Comparison of ENCODE assay signal across 8 cellular contexts in the genomic region with DNA sequence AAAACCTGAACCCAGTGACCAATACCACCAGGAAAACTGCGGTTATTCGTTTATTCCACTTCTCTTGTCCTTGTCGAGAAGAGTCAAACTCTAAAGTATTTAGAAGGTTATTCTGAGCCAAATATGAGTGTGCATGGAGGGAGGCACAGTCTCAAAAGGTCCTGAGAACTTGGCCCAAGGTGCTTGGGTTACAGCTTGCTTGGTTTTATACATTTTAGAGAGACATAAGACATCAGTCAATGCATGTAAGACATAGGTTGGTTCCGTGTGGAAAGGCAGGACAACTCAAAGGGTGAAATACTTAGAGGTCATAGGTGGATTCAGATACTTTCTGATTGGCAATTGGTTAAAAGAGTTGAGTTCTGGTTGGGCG. TPM values are rescaled to one million over a fixed set of nuclear protein-coding genes. Genes with fewer than 3 reads are reported as not detected.
DNase-seq lines count a peak whose midpoint lies in the region; ATAC-seq, FAIRE-seq and TF ChIP-seq lines count a peak whose summit lies in the region.

No MANE protein-coding gene starts in this region.

- peak overlapping the region; percentile 95 for H3K9ac ChIP-seq in keratinocyte (ENCODE audit: control insufficient read depth, extremely low read depth, insufficient read depth, low read length)

- H3K4me1 Mint-ChIP-seq in T-helper 1 cell treated with Interleukin-12 subunit alpha and Interleukin-12 subunit beta and Interleukin-4 antibody, amounts not matched to agents 30 μg/mL and 1 μg/mL, for 36 hours (ENCODE audit: low read depth) = peaks cover 22% of the 10 kb centered on the region
- peaks cover 27% of the 10 kb centered on the region for H3K4me1 Mint-ChIP-seq in activated naive CD8-positive, alpha-beta T cell treated with anti-CD3 and anti-CD28 coated beads for 36 hours

- dilution Hi-C loops in keratinocyte (cut with MboI; ENCODE audit: extremely low pct_ligation_motif_present, low sequenced_read_pairs) = no loop called here

- TF ChIP-seq CTCF in keratinocyte (optimal IDR thresholded peaks at IDR 0.05 in 1 of 3, IDR thresholded peaks at IDR 0.05 in 1 of 3, conservative IDR thresholded peaks at IDR 0.05 in 1 of 3; ENCODE audit: extremely low read depth in 1 of 3, insufficient read depth in 2 of 3, low read length in 3 of 3) (no peak), suprapubic skin (IDR thresholded peaks at IDR 0.05) (no peak)

- H3K27me3 ChIP-seq in keratinocyte (ENCODE audit: control insufficient read depth, extremely low read depth, insufficient read depth, low read length) (no peaks in the 10 kb centered on the region), suprapubic skin (no peaks in the 10 kb centered on the region)

- 24% methylated on average over 5 of the region's 5 CpGs for WGBS in suprapubic skin

- no peaks in the 10 kb centered on the region for H3K9me3 ChIP-seq in keratinocyte (ENCODE audit: control insufficient read depth, low read depth, low read length)
- H3K9me3 ChIP-seq in suprapubic skin = no peaks in the 10 kb centered on the region

- ATAC-seq in esophagus mucosa (no peak), HG02623 (IDR thresholded peaks at IDR 0.05; ENCODE audit: unreplicated experiment) (no peak)

- H3K9me3 Mint-ChIP-seq in T-helper 1 cell treated with Interleukin-12 subunit alpha and Interleukin-12 subunit beta and Interleukin-4 antibody, amounts not matched to agents 30 μg/mL and 1 μg/mL, for 36 hours = no peaks in the 10 kb centered on the region
- no peaks in the 10 kb centered on the region for H3K9me3 Mint-ChIP-seq in activated naive CD8-positive, alpha-beta T cell treated with anti-CD3 and anti-CD28 coated beads for 36 hours

- no peak for TF ChIP-seq POLR2A in suprapubic skin (IDR thresholded peaks at IDR 0.05)

- H3K4me1 ChIP-seq in keratinocyte (ENCODE audit: control insufficient read depth, extremely low read depth, insufficient read depth, low read length) = peaks cover 10% of the 10 kb centered on the region
- H3K4me1 ChIP-seq in suprapubic skin = peaks cover 21% of the 10 kb centered on the region

- no peak for DNase-seq in T-helper 1 cell
- no peak for DNase-seq in activated naive CD8-positive, alpha-beta T cell treated with anti-CD3 and anti-CD28 coated beads for 36 hours
- no peak for DNase-seq in keratinocyte (ENCODE audit: low read depth, low spot score)
- DNase-seq in suprapubic skin (ENCODE audit: low spot score in 2 of 2) = no peak
- DNase-seq in NCI-H1417 treated with DMSO at 0.1 percent for 48 hours (lab: John Stamatoyannopoulos, UW) = no peak

- H3K36me3 Mint-ChIP-seq in T-helper 1 cell treated with Interleukin-12 subunit alpha and Interleukin-12 subunit beta and Interleukin-4 antibody, amounts not matched to agents 30 μg/mL and 1 μg/mL, for 36 hours (ENCODE audit: low read depth) = peaks cover 10% of the 10 kb centered on the region
- H3K36me3 Mint-ChIP-seq in activated naive CD8-positive, alpha-beta T cell treated with anti-CD3 and anti-CD28 coated beads for 36 hours = peaks cover 33% of the 10 kb centered on the region

- H4K20me1 ChIP-seq in keratinocyte (ENCODE audit: control insufficient read depth, extremely low read depth, insufficient read depth, low read length) = no peaks in the 10 kb centered on the region

- H3K27ac Mint-ChIP-seq in T-helper 1 cell treated with Interleukin-12 subunit alpha and Interleukin-12 subunit beta and Interleukin-4 antibody, amounts not matched to agents 30 μg/mL and 1 μg/mL, for 36 hours = peak overlapping the region; percentile 83
- H3K27ac Mint-ChIP-seq in activated naive CD8-positive, alpha-beta T cell treated with anti-CD3 and anti-CD28 coated beads for 36 hours = peak overlapping the region; percentile 86

- TF ChIP-seq EP300 in suprapubic skin (IDR thresholded peaks at IDR 0.05) = no peak

- H3K27me3 Mint-ChIP-seq in T-helper 1 cell treated with Interleukin-12 subunit alpha and Interleukin-12 subunit beta and Interleukin-4 antibody, amounts not matched to agents 30 μg/mL and 1 μg/mL, for 36 hours (ENCODE audit: low read depth) = no peaks in the 10 kb centered on the region
- no peaks in the 10 kb centered on the region for H3K27me3 Mint-ChIP-seq in activated naive CD8-positive, alpha-beta T cell treated with anti-CD3 and anti-CD28 coated beads for 36 hours

- H3K79me2 ChIP-seq in keratinocyte (ENCODE audit: control insufficient read depth, insufficient read depth, low read length) = peaks cover 38% of the 10 kb centered on the region

- peaks cover 0 to under 1% of the 10 kb centered on the region in 2 experiments for H3K36me3 ChIP-seq in keratinocyte (ENCODE audit: control insufficient read depth in 2 of 2, extremely low read depth in 1 of 2, insufficient read depth in 2 of 2, low read length in 2 of 2)
- no peaks in the 10 kb centered on the region for H3K36me3 ChIP-seq in suprapubic skin

- H3K4me3 ChIP-seq in keratinocyte (ENCODE audit: control insufficient read depth in 2 of 3, extremely low read depth in 1 of 3, insufficient read depth in 2 of 3, low read depth in 1 of 3, low read length in 3 of 3) = peak overlapping the region; percentile 86 to 93 (median 90)
- H3K4me3 ChIP-seq in suprapubic skin = peak overlapping the region; percentile 99

- peak overlapping the region; percentile 69 for H3K4me3 Mint-ChIP-seq in T-helper 1 cell treated with Interleukin-12 subunit alpha and Interleukin-12 subunit beta and Interleukin-4 antibody, amounts not matched to agents 30 μg/mL and 1 μg/mL, for 36 hours
- peak overlapping the region; percentile 81 for H3K4me3 Mint-ChIP-seq in activated naive CD8-positive, alpha-beta T cell treated with anti-CD3 and anti-CD28 coated beads for 36 hours

- H3K27ac ChIP-seq in keratinocyte (ENCODE audit: control insufficient read depth, insufficient read depth, low read length) (peak overlapping the region; percentile 89), suprapubic skin (peak overlapping the region; percentile 89)

- peaks cover 2% of the 10 kb centered on the region for H3K9me1 ChIP-seq in keratinocyte (ENCODE audit: control insufficient read depth, extremely low read depth, insufficient read depth, low read length)

- peak overlapping the region; percentile 91 for H3K4me2 ChIP-seq in keratinocyte (ENCODE audit: control insufficient read depth, extremely low read depth, insufficient read depth, low read depth, low read length)

- H2AFZ ChIP-seq in keratinocyte (ENCODE audit: control insufficient read depth, low read length) = peak overlapping the region; percentile 96

- FAIRE-seq in keratinocyte (lab: Jason Lieb, UNC) = no peak

RNA-seq across cellular contexts. Expression of gene TRAP1, which starts 0.7 kb away (rescaled TPM):
- 100 to 1,000 TPM; 366 to 377 TPM for total RNA-seq in activated naive CD8-positive, alpha-beta T cell treated with anti-CD3 and anti-CD28 coated beads for 36 hours
- 92.1 to 136 TPM (median 106 TPM) in 3 replicates for polyA plus RNA-seq in keratinocyte
- polyA plus RNA-seq in keratinocyte (2011; ENCODE audit: low read depth) = 69.2 TPM
- polyA plus RNA-seq in keratinocyte (2011; cell fraction: cytosol; rRNA removed) = 70.2 and 76.7 TPM in 2 replicates
- 139 and 181 TPM in 2 replicates for polyA plus RNA-seq in keratinocyte (2011; cell fraction: nucleus; rRNA removed)
- polyA plus RNA-seq in keratinocyte (2012; ENCODE audit: low replicate concordance) = 102 and 104 TPM in 2 replicates
- polyA minus RNA-seq in keratinocyte = 150 to 340 TPM (median 154 TPM) in 3 replicates
- 71.4 TPM for polyA minus RNA-seq in keratinocyte (2011; cell fraction: cytosol; rRNA and poly(A)+ RNA removed)
- 63.1 and 76.1 TPM in 2 replicates for polyA minus RNA-seq in keratinocyte (2011; cell fraction: nucleus; rRNA and poly(A)+ RNA removed)
- total RNA-seq in suprapubic skin (100 to 1,000 TPM in 3 of 4 donors, 10 to 100 TPM in 1; 75.7 to 147 (median 116) TPM), esophagus mucosa (131 TPM)
